ENCODE assay signal across 26 cellular contexts in genomic region chr18:47407736-47408135, GRCh38.
"Had no signal": no experiment of that assay in that cellular context is flagged by ENCODE, and none has a peak within 500 bp of the region (broad histone marks: within the 10 kb centered on the region; RNA-seq: fewer than 3 reads in every experiment).

No MANE protein-coding gene starts in this region.

- DNase-seq: dermis blood vessel endothelial cell; dorsolateral prefrontal cortex; effector CD8-positive, alpha-beta T cell; effector memory CD8-positive, alpha-beta T cell; endodermal cell; erythroblast; esophagus squamous epithelium; foreskin fibroblast; foreskin melanocyte; gastrocnemius medialis; glutamatergic neuron; head of caudate nucleus; heart right ventricle; hippocampal formation; left cardiac atrium; left lung; left ventricle myocardium superior; lower lobe of right lung; mesenchymal stem cell; mucosa of descending colon; naive B cell had no signal

- FAIRE-seq: colon, endometrium, islet of Langerhans, keratinocyte had no signal

- ATAC-seq: effector memory CD8-positive, alpha-beta T cell; esophagus mucosa; gastrocnemius medialis; heart right ventricle; left cardiac atrium; left lung; left ventricle myocardium superior; lower lobe of right lung; mucosa of descending colon had no signal
